Comparison of ENCODE assay signal across 19 cellular contexts in genomic region chr3:162984752-162985151, GRCh38.
"Had no signal": no experiment of that assay in that cellular context is flagged by ENCODE, and none has a peak within 500 bp of the region (broad histone marks: within the 10 kb centered on the region; RNA-seq: fewer than 3 reads in every experiment).

No MANE protein-coding gene starts in this region.

- ATAC-seq: activated T-helper 17 cell treated with anti-CD3 and anti-CD28 coated beads, Interleukin-2, amount 50 U/mL, for 72 hours; naive thymus-derived CD4-positive, alpha-beta T cell; right cardiac atrium; stimulated activated effector memory CD8-positive, alpha-beta T cell treated with anti-CD3 and anti-CD28 coated beads, Interleukin-12 subunit alpha, Interleukin-12 subunit beta, amount 100 ng/mL, for 72 hours had no signal

- H3K4me1 Mint-ChIP-seq: activated naive CD4-positive, alpha-beta T cell treated with anti-CD3 and anti-CD28 coated beads, Interleukin-2, amount 10 ng/mL, durations not matched to agents 7 days and 5 days; activated T-helper 17 cell treated with anti-CD3 and anti-CD28 coated beads, Interleukin-2, amount 50 U/mL, for 72 hours; immature natural killer cell; naive thymus-derived CD4-positive, alpha-beta T cell; stimulated activated effector memory CD8-positive, alpha-beta T cell treated with anti-CD3 and anti-CD28 coated beads, Interleukin-12 subunit alpha, Interleukin-12 subunit beta, amount 100 ng/mL, for 72 hours had no signal

- H3K4me3 ChIP-seq: adrenal gland, lung, tibial artery, vagina had no signal

- H3K36me3 ChIP-seq: adrenal gland, tibial artery, vagina had no signal

- H3K27ac ChIP-seq: adrenal gland, tibial artery, vagina had no signal

- H3K27me3 Mint-ChIP-seq: activated naive CD4-positive, alpha-beta T cell treated with anti-CD3 and anti-CD28 coated beads, Interleukin-2, amount 10 ng/mL, durations not matched to agents 7 days and 5 days; activated T-helper 17 cell treated with anti-CD3 and anti-CD28 coated beads, Interleukin-2, amount 50 U/mL, for 72 hours; naive thymus-derived CD4-positive, alpha-beta T cell had no signal

- H3K27ac Mint-ChIP-seq: activated naive CD4-positive, alpha-beta T cell treated with anti-CD3 and anti-CD28 coated beads, Interleukin-2, amount 10 ng/mL, durations not matched to agents 7 days and 5 days; activated T-helper 17 cell treated with anti-CD3 and anti-CD28 coated beads, Interleukin-2, amount 50 U/mL, for 72 hours; immature natural killer cell; naive thymus-derived CD4-positive, alpha-beta T cell; stimulated activated effector memory CD8-positive, alpha-beta T cell treated with anti-CD3 and anti-CD28 coated beads, Interleukin-12 subunit alpha, Interleukin-12 subunit beta, amount 100 ng/mL, for 72 hours had no signal

- H3K9me3 ChIP-seq: adrenal gland, tibial artery, vagina had no signal

- H3K4me1 ChIP-seq: adrenal gland, tibial artery, vagina had no signal

- H3K36me3 Mint-ChIP-seq: activated naive CD4-positive, alpha-beta T cell treated with anti-CD3 and anti-CD28 coated beads, Interleukin-2, amount 10 ng/mL, durations not matched to agents 7 days and 5 days; naive thymus-derived CD4-positive, alpha-beta T cell; stimulated activated effector memory CD8-positive, alpha-beta T cell treated with anti-CD3 and anti-CD28 coated beads, Interleukin-12 subunit alpha, Interleukin-12 subunit beta, amount 100 ng/mL, for 72 hours had no signal

- DNase-seq: activated CD4-positive, alpha-beta T cell treated with anti-CD3 and anti-CD28 coated beads, Interleukin-2, amount 50 U/mL, for 1 hour; activated CD4-positive, CD25-positive, alpha-beta regulatory T cell; activated naive CD4-positive, alpha-beta T cell treated with anti-CD3 and anti-CD28 coated beads, Interleukin-2, amount 10 ng/mL, durations not matched to agents 7 days and 5 days; activated T-cell treated with anti-CD3 and anti-CD28 coated beads for 4 hours; central memory CD4-positive, alpha-beta T cell; cortex of kidney; effector memory CD4-positive, alpha-beta T cell; hypothalamus; immature natural killer cell; naive thymus-derived CD4-positive, alpha-beta T cell; posterior cingulate gyrus; right cardiac atrium; small intestine; tibial artery had no signal

- H3K27me3 ChIP-seq: adrenal gland, tibial artery, vagina had no signal

- H3K4me3 Mint-ChIP-seq: activated naive CD4-positive, alpha-beta T cell treated with anti-CD3 and anti-CD28 coated beads, Interleukin-2, amount 10 ng/mL, durations not matched to agents 7 days and 5 days; activated T-helper 17 cell treated with anti-CD3 and anti-CD28 coated beads, Interleukin-2, amount 50 U/mL, for 72 hours; immature natural killer cell; naive thymus-derived CD4-positive, alpha-beta T cell; stimulated activated effector memory CD8-positive, alpha-beta T cell treated with anti-CD3 and anti-CD28 coated beads, Interleukin-12 subunit alpha, Interleukin-12 subunit beta, amount 100 ng/mL, for 72 hours had no signal
